ENCODE assay signal across 5 cellular contexts in the genomic region with DNA sequence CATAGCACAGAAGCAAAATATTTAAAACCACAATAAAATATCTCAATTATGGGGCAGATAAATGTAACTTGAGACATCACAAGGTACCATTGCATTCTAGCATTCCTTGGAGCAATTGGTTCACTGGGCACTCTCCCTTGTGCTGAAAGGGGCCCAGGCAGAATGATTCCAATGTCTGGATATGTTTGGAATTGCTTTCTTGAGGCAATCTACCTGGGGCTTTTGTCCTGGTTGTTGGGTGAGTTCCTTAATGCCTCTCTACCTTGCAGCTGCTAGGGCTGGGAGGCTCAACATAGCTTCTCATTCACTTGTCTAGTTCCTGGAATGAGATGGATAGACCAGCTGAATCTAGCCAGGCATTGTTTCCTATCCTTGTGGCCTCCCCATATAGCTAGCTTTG.
"Had no signal": no experiment of that assay in that cellular context is flagged by ENCODE, and none has a peak within 500 bp of the region (broad histone marks: within the 10 kb centered on the region; RNA-seq: fewer than 3 reads in every experiment).

No MANE protein-coding gene starts in this region.

- DNase-seq: H9, HCEC 1CT, IMR-90, KBM-7 had no signal

- H3K4me3 ChIP-seq: GM23338 had no signal

- H3K9me3 Mint-ChIP-seq: GM23338, H9 had no signal

- H3K4me3 Mint-ChIP-seq: GM23338, H9 had no signal

- H2AFZ ChIP-seq: GM23338 had no signal

- H3K4me1 Mint-ChIP-seq: GM23338, H9 had no signal

- H3K4me2 ChIP-seq: GM23338 had no signal

- H3K27ac Mint-ChIP-seq: GM23338, H9 had no signal
